ENCODE assay signal across 8 cellular contexts in the genomic region with DNA sequence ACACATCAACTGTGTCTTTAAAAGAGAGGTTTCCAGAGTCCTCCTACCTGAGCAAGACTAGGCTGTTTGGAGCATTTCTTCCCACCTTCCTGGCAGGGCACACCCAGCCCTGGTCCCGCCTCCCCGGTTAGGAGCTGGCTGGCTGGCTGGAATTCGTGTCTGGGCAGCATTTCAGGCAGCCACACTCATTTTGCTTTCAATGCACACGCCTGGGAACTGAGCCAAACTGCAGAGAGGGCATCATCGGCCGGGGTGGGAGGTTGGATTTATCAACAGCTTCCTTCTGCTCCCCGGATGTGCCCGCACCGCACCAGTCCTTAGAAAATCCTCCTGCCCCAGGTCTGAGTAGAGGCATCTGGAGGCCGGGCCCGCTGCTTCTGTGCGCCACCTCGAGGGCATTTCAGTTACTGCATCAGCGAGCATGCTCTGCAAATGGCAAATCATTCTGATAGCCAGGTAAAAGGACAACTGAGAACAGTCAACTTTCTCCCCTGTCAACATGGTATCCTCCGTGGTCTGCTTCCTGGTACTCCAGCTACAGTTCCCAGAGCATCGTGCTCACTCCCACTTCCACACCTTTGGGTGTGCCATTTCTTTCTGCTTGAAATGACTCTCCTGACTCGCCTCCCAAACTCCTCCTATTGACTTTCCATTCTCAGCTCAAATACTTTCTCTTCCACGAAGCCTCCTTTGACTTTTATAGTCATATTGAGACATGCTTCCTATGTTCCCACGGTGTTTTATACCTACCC. TPM values are rescaled to one million over a fixed set of nuclear protein-coding genes. Genes with fewer than 3 reads are reported as not detected.
A peak's percentile ranks its signal among the peaks of the same experiment; 100 is the strongest.
DNase-seq lines count a peak whose midpoint lies in the region; ATAC-seq and TF ChIP-seq lines count a peak whose summit lies in the region.

No MANE protein-coding gene starts in this region.

- H3K4me3 ChIP-seq in DND-41 (ENCODE audit: low read depth in 1 of 2, low read length in 2 of 2) (peak overlapping the region in 1 of 2 experiments; percentile 32; a peak in 1 of 4 replicates), Loucy (ENCODE audit: low read length, poor library complexity, severe bottlenecking) (peak overlapping the region; percentile 61)

- H3K36me3 ChIP-seq in DND-41 (ENCODE audit: insufficient read depth, low read length) (no peaks in the 10 kb centered on the region), Loucy (ENCODE audit: insufficient read depth, low read length) (no peaks in the 10 kb centered on the region)

- H3K4me1 Mint-ChIP-seq in activated T-helper 2 cell treated with anti-CD3 and anti-CD28 coated beads, Interferon-gamma antibody, Interleukin-2, Interleukin-4, amounts not matched to agents 10 μg/mL and 5 μg/mL and 100 μg/mL, durations not matched to agents 14 hours and 24 hours and 36 hours (ENCODE audit: low read depth): peaks cover 11% of the 10 kb centered on the region
- H3K4me1 Mint-ChIP-seq in nephron progenitor cell: peaks cover 22% of the 10 kb centered on the region

- intact Hi-C loops in activated T-helper 2 cell treated with anti-CD3 and anti-CD28 coated beads, Interferon-gamma antibody, Interleukin-2, Interleukin-4, amounts not matched to agents 10 μg/mL and 5 μg/mL and 100 μg/mL, durations not matched to agents 14 hours and 24 hours and 36 hours (cut with micrococcal nuclease): loop anchor here (5.0 kb wide), 1 partner anchor 107 kb away; no protein-coding TSS in a partner anchor

- no peaks in the 10 kb centered on the region for H3K79me2 ChIP-seq in DND-41 (ENCODE audit: insufficient read depth, low read length)
- no peaks in the 10 kb centered on the region for H3K79me2 ChIP-seq in Loucy (ENCODE audit: insufficient read depth, low read length)

- H3K9me3 Mint-ChIP-seq in activated T-helper 2 cell treated with anti-CD3 and anti-CD28 coated beads, Interferon-gamma antibody, Interleukin-2, Interleukin-4, amounts not matched to agents 10 μg/mL and 5 μg/mL and 100 μg/mL, durations not matched to agents 14 hours and 24 hours and 36 hours: no peaks in the 10 kb centered on the region
- no peaks in the 10 kb centered on the region for H3K9me3 Mint-ChIP-seq in nephron progenitor cell

- peak overlapping the region; percentile 53 for H3K4me2 ChIP-seq in DND-41 (ENCODE audit: insufficient read depth, low read length)
- H3K4me2 ChIP-seq in Loucy (ENCODE audit: low read depth, low read length, poor library complexity, severe bottlenecking): peak overlapping the region; percentile 70

- H4K20me1 ChIP-seq in DND-41 (ENCODE audit: insufficient read depth, low read length) (no peaks in the 10 kb centered on the region), Loucy (ENCODE audit: insufficient read depth, low read length, poor library complexity, severe bottlenecking) (no peaks in the 10 kb centered on the region)

- no peak overlapping the region for H3K4me3 Mint-ChIP-seq in activated T-helper 2 cell treated with anti-CD3 and anti-CD28 coated beads, Interferon-gamma antibody, Interleukin-2, Interleukin-4, amounts not matched to agents 10 μg/mL and 5 μg/mL and 100 μg/mL, durations not matched to agents 14 hours and 24 hours and 36 hours (ENCODE audit: low read depth)
- H3K4me3 Mint-ChIP-seq in nephron progenitor cell: peak overlapping the region; percentile 64

- H3K9me3 ChIP-seq in DND-41 (ENCODE audit: insufficient read depth, low read length, severe bottlenecking) (no peaks in the 10 kb centered on the region), Loucy (ENCODE audit: insufficient read depth, low read depth, low read length) (no peaks in the 10 kb centered on the region)

- peak overlapping the region; percentile 46 for H3K27ac ChIP-seq in DND-41 (ENCODE audit: low read length)

- no peaks in the 10 kb centered on the region for H3K9me2 ChIP-seq in Loucy (replicated peaks; ENCODE audit: low read depth, low read length)

- H2AFZ ChIP-seq in DND-41 (ENCODE audit: low read depth, low read length) (peak overlapping the region; percentile 65), Loucy (ENCODE audit: low read length) (peak overlapping the region; percentile 86)

- peak; percentile 89 for DNase-seq in DND-41
- DNase-seq in RPMI8226: peak; percentile 97
- DNase-seq in activated T-helper 2 cell treated with anti-CD3 and anti-CD28 coated beads, Interferon-gamma antibody, Interleukin-2, Interleukin-4, amounts not matched to agents 10 μg/mL and 5 μg/mL and 100 μg/mL, durations not matched to agents 14 hours and 24 hours and 36 hours (ENCODE audit: low spot score): peak; percentile 74
- DNase-seq in fibroblast of the conjunctiva (ENCODE audit: low read depth): peak; percentile 91
- DNase-seq in nephron progenitor cell: peak; percentile 93
- DNase-seq in stimulated activated naive CD8-positive, alpha-beta T cell treated with anti-CD3 and anti-CD28 coated beads, Interleukin-15, Interleukin-2, amounts not matched to agents 100 U/mL and 50 U/mL, for 24 hours: peak; percentile 91

- ATAC-seq in DND-41 (ENCODE audit: insufficient read depth, low read depth): peak; percentile 99
- peak; percentile 94 for ATAC-seq in stimulated activated naive CD8-positive, alpha-beta T cell treated with anti-CD3 and anti-CD28 coated beads, Interleukin-15, Interleukin-2, amounts not matched to agents 100 U/mL and 50 U/mL, for 24 hours
- ATAC-seq in HG02642 (IDR thresholded peaks at IDR 0.05; ENCODE audit: poor library complexity, unreplicated experiment): no peak

- H3K27ac Mint-ChIP-seq in activated T-helper 2 cell treated with anti-CD3 and anti-CD28 coated beads, Interferon-gamma antibody, Interleukin-2, Interleukin-4, amounts not matched to agents 10 μg/mL and 5 μg/mL and 100 μg/mL, durations not matched to agents 14 hours and 24 hours and 36 hours: no peak overlapping the region
- no peak overlapping the region for H3K27ac Mint-ChIP-seq in nephron progenitor cell

- no peaks in the 10 kb centered on the region for H3K27me3 Mint-ChIP-seq in activated T-helper 2 cell treated with anti-CD3 and anti-CD28 coated beads, Interferon-gamma antibody, Interleukin-2, Interleukin-4, amounts not matched to agents 10 μg/mL and 5 μg/mL and 100 μg/mL, durations not matched to agents 14 hours and 24 hours and 36 hours (ENCODE audit: low read depth)
- H3K27me3 Mint-ChIP-seq in nephron progenitor cell (ENCODE audit: low read depth, poor library complexity): peaks cover 2% of the 10 kb centered on the region

- H3K9ac ChIP-seq in DND-41 (ENCODE audit: low read depth, low read length) (0 out of 2 replicates have a peak overlapping the region, but pooled peaks have one; percentile 13), Loucy (ENCODE audit: low read depth, low read length, poor library complexity, severe bottlenecking) (peak overlapping the region; percentile 52)

- no peaks in the 10 kb centered on the region for H3F3A ChIP-seq in Loucy (ENCODE audit: low read depth)

- H3K36me3 Mint-ChIP-seq in activated T-helper 2 cell treated with anti-CD3 and anti-CD28 coated beads, Interferon-gamma antibody, Interleukin-2, Interleukin-4, amounts not matched to agents 10 μg/mL and 5 μg/mL and 100 μg/mL, durations not matched to agents 14 hours and 24 hours and 36 hours (ENCODE audit: low read depth): no peaks in the 10 kb centered on the region
- no peaks in the 10 kb centered on the region for H3K36me3 Mint-ChIP-seq in nephron progenitor cell (ENCODE audit: low read depth)

- H3K4me1 ChIP-seq in DND-41 (ENCODE audit: insufficient read depth, low read length): peaks cover 13% of the 10 kb centered on the region
- peaks cover 13% of the 10 kb centered on the region for H3K4me1 ChIP-seq in Loucy (ENCODE audit: insufficient read depth, low read length, poor library complexity, severe bottlenecking)

- peak; percentile 99 for TF ChIP-seq CTCF in DND-41 (IDR thresholded peaks at IDR 0.05; ENCODE audit: borderline replicate concordance, extremely low read depth, low read length, poor library complexity, severe bottlenecking)
- TF ChIP-seq CTCF in Loucy (conservative IDR thresholded peaks at IDR 0.05; ENCODE audit: low read length): peak; percentile 95
- TF ChIP-seq CTCF in nephron progenitor cell (IDR thresholded peaks at IDR 0.05): peak; percentile 92

- no peaks in the 10 kb centered on the region for H3K27me3 ChIP-seq in DND-41 (ENCODE audit: insufficient read depth, low read length, poor library complexity)
- H3K27me3 ChIP-seq in Loucy (ENCODE audit: insufficient read depth, low read length, poor library complexity, severe bottlenecking): no peaks in the 10 kb centered on the region

RNA-seq across cellular contexts. Expression of gene TCEA3, which starts 20.6 kb away (rescaled TPM):
- total RNA-seq in activated T-helper 2 cell treated with anti-CD3 and anti-CD28 coated beads, Interferon-gamma antibody, Interleukin-2, Interleukin-4, amounts not matched to agents 10 μg/mL and 5 μg/mL and 100 μg/mL, durations not matched to agents 14 hours and 24 hours and 36 hours: 3.3 and 5.6 TPM in 2 replicates

RNA-seq across cellular contexts. Expression of gene ZNF436, which starts 34.3 kb away (rescaled TPM):
- total RNA-seq in activated T-helper 2 cell treated with anti-CD3 and anti-CD28 coated beads, Interferon-gamma antibody, Interleukin-2, Interleukin-4, amounts not matched to agents 10 μg/mL and 5 μg/mL and 100 μg/mL, durations not matched to agents 14 hours and 24 hours and 36 hours: 4.9 and 6.1 TPM in 2 replicates

RNA-seq across cellular contexts. Expression of gene HNRNPR, which starts 59.8 kb away (rescaled TPM):
- total RNA-seq in activated T-helper 2 cell treated with anti-CD3 and anti-CD28 coated beads, Interferon-gamma antibody, Interleukin-2, Interleukin-4, amounts not matched to agents 10 μg/mL and 5 μg/mL and 100 μg/mL, durations not matched to agents 14 hours and 24 hours and 36 hours: 231 and 237 TPM in 2 replicates
